Comparison of ENCODE assay signal across 17 cellular contexts in the genomic region with DNA sequence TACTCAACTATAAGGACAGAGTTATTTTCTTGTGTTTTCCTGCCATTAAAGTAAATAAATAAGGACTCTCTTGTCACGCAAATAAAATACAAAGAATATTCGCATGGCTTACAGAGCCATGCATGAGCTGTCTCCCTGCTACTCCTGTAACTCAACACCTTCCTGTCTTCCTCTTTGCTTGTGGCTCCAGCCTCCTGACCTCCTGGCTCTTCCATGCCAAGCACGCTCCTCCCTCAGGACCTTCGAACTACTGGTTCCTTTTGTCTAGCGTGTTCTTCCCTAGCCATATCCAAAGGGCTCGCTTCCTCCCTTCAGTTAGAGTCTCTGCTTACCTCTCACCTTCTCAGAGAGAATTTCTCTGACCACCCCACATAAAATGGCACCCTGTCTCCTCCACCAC.
DNase-seq lines count a peak whose midpoint lies in the region; ATAC-seq and TF ChIP-seq lines count a peak whose summit lies in the region.
"Had no signal": no experiment of that assay in that cellular context is flagged by ENCODE, and none has a peak within 500 bp of the region (broad histone marks: within the 10 kb centered on the region; RNA-seq: fewer than 3 reads in every experiment).

No MANE protein-coding gene starts in this region.

- intact Hi-C loops in activated CD4-positive, alpha-beta T cell treated with anti-CD3 and anti-CD28 coated beads, Interleukin-2, amount 10 ng/mL, durations not matched to agents 24 days and 14 days (cut with micrococcal nuclease) = no loop called here

- POLR2A ChIA-PET in WTC11 (lab: Charles Lee) = no interaction called here

- peaks cover 4% of the 10 kb centered on the region for H3K27me3 Mint-ChIP-seq in activated CD4-positive, alpha-beta T cell treated with anti-CD3 and anti-CD28 coated beads, Interleukin-2, amount 10 ng/mL, durations not matched to agents 24 days and 14 days
- H3K27me3 Mint-ChIP-seq in WTC11 (ENCODE audit: low read depth) = no peaks in the 10 kb centered on the region
- no peaks in the 10 kb centered on the region for H3K27me3 Mint-ChIP-seq in activated T-cell treated with anti-CD3 and anti-CD28 coated beads, Interleukin-2, amount 50 U/mL, for 4 hours (ENCODE audit: low read depth)

- DNase-seq in activated CD4-positive, alpha-beta T cell treated with anti-CD3 and anti-CD28 coated beads, Interleukin-2, amount 10 ng/mL, durations not matched to agents 24 days and 14 days = peak; percentile 34
- DNase-seq in activated CD4-positive, alpha-beta T cell treated with anti-CD3 and anti-CD28 coated beads, Interleukin-2, amount 50 U/mL, for 48 hours = no peak
- DNase-seq in WTC11 (ENCODE audit: low spot score) (no peak), left kidney (ENCODE audit: low read depth, low spot score) (peak; percentile 69), Peyer's patch (no peak), hippocampal formation (lab: John Stamatoyannopoulos, UW) (no peak)
- DNase-seq in activated T-cell treated with anti-CD3 and anti-CD28 coated beads, Interleukin-2, amount 50 U/mL, for 4 hours = no peak
- DNase-seq: Caco-2; CD4-positive, CD25-positive, alpha-beta regulatory T cell; CD8-positive, alpha-beta T cell; DMS153; DND-41 had no signal

- CTCF ChIA-PET in WTC11 (lab: Charles Lee) = interaction anchor here (1.9 kb wide), 1 partner anchor 17 kb away, joined by 5 read pairs; no protein-coding TSS in a partner anchor

- peak; percentile 59; the same call in 1 of the 2 replicates for ATAC-seq in WTC11
- ATAC-seq in activated T-cell treated with anti-CD3 and anti-CD28 coated beads, Interleukin-2, amount 50 U/mL, for 4 hours = no peak
- ATAC-seq: CD8-positive, alpha-beta T cell had no signal

- H3K4me3 ChIP-seq in Peyer's patch = no peak overlapping the region
- H3K4me3 ChIP-seq: BLaER1, HAP-1 had no signal

- H3K4me1 Mint-ChIP-seq in activated CD4-positive, alpha-beta T cell treated with anti-CD3 and anti-CD28 coated beads, Interleukin-2, amount 10 ng/mL, durations not matched to agents 24 days and 14 days = no peaks in the 10 kb centered on the region
- peaks cover 13% of the 10 kb centered on the region for H3K4me1 Mint-ChIP-seq in WTC11
- no peaks in the 10 kb centered on the region for H3K4me1 Mint-ChIP-seq in activated T-cell treated with anti-CD3 and anti-CD28 coated beads, Interleukin-2, amount 50 U/mL, for 4 hours (ENCODE audit: low read depth)
- H3K4me1 Mint-ChIP-seq: B cell; CD4-positive, CD25-positive, alpha-beta regulatory T cell had no signal

- H3K27ac Mint-ChIP-seq in activated CD4-positive, alpha-beta T cell treated with anti-CD3 and anti-CD28 coated beads, Interleukin-2, amount 10 ng/mL, durations not matched to agents 24 days and 14 days = no peak overlapping the region
- peak overlapping the region; percentile 77; the same call in 1 of the 2 replicates for H3K27ac Mint-ChIP-seq in WTC11
- H3K27ac Mint-ChIP-seq: B cell; CD4-positive, CD25-positive, alpha-beta regulatory T cell; CD8-positive, alpha-beta T cell had no signal

- no peaks in the 10 kb centered on the region for H3K27me3 ChIP-seq in Peyer's patch
- H3K27me3 ChIP-seq: BLaER1 had no signal

- H3K4me1 ChIP-seq in Peyer's patch = no peaks in the 10 kb centered on the region
- H3K4me1 ChIP-seq: BLaER1, Caco-2, HAP-1 had no signal

- TF ChIP-seq CTCF in WTC11 (IDR thresholded peaks at IDR 0.05) = no peak
- TF ChIP-seq CTCF in Peyer's patch (IDR thresholded peaks at IDR 0.05) = no peak

- no peak overlapping the region for H3K27ac ChIP-seq in Peyer's patch
- H3K27ac ChIP-seq: 22Rv1, BLaER1, C4-2B had no signal

- no peaks in the 10 kb centered on the region for H3K36me3 Mint-ChIP-seq in activated CD4-positive, alpha-beta T cell treated with anti-CD3 and anti-CD28 coated beads, Interleukin-2, amount 10 ng/mL, durations not matched to agents 24 days and 14 days (ENCODE audit: low read depth)
- H3K36me3 Mint-ChIP-seq in WTC11 = peaks cover 2% of the 10 kb centered on the region; the same call in 1 of the 2 replicates
- no peaks in the 10 kb centered on the region for H3K36me3 Mint-ChIP-seq in activated T-cell treated with anti-CD3 and anti-CD28 coated beads, Interleukin-2, amount 50 U/mL, for 4 hours (ENCODE audit: insufficient read depth)
- H3K36me3 Mint-ChIP-seq: CD4-positive, CD25-positive, alpha-beta regulatory T cell; CD8-positive, alpha-beta T cell had no signal

- no peaks in the 10 kb centered on the region for H3K9me3 ChIP-seq in Peyer's patch
- H3K9me3 ChIP-seq: BLaER1, Caco-2, HAP-1 had no signal

- H3K9me3 Mint-ChIP-seq in activated CD4-positive, alpha-beta T cell treated with anti-CD3 and anti-CD28 coated beads, Interleukin-2, amount 10 ng/mL, durations not matched to agents 24 days and 14 days = no peaks in the 10 kb centered on the region
- peaks cover 33% of the 10 kb centered on the region for H3K9me3 Mint-ChIP-seq in WTC11
- H3K9me3 Mint-ChIP-seq in activated T-cell treated with anti-CD3 and anti-CD28 coated beads, Interleukin-2, amount 50 U/mL, for 4 hours = no peaks in the 10 kb centered on the region
- H3K9me3 Mint-ChIP-seq: CD4-positive, CD25-positive, alpha-beta regulatory T cell; CD8-positive, alpha-beta T cell had no signal

- TF ChIP-seq POLR2A in Peyer's patch (IDR thresholded peaks at IDR 0.05) = no peak

- H3K36me3 ChIP-seq in Peyer's patch = no peaks in the 10 kb centered on the region
- H3K36me3 ChIP-seq: BLaER1, HAP-1 had no signal

- no peak overlapping the region for H3K4me3 Mint-ChIP-seq in activated CD4-positive, alpha-beta T cell treated with anti-CD3 and anti-CD28 coated beads, Interleukin-2, amount 10 ng/mL, durations not matched to agents 24 days and 14 days
- no peak overlapping the region for H3K4me3 Mint-ChIP-seq in WTC11
- no peak overlapping the region for H3K4me3 Mint-ChIP-seq in activated T-cell treated with anti-CD3 and anti-CD28 coated beads, Interleukin-2, amount 50 U/mL, for 4 hours
- H3K4me3 Mint-ChIP-seq: B cell; CD4-positive, CD25-positive, alpha-beta regulatory T cell; CD8-positive, alpha-beta T cell had no signal

TF ChIP-seq in WTC11, 78 proteins besides CTCF, POLR2A, EP300 and RAD21:
- TF ChIP-seq ZNF425 (CRISPR knock-in tag; conservative IDR thresholded peaks at IDR 0.05) (no peak), GRHL2 (CRISPR knock-in tag; IDR thresholded peaks at IDR 0.05; ENCODE audit: insufficient replicate concordance, severe bottlenecking) (no peak), GABPB1 (CRISPR knock-in tag; IDR thresholded peaks at IDR 0.05) (no peak), ETV6 (CRISPR knock-in tag; IDR thresholded peaks at IDR 0.05) (no peak)
- TF ChIP-seq, protein P1, sequence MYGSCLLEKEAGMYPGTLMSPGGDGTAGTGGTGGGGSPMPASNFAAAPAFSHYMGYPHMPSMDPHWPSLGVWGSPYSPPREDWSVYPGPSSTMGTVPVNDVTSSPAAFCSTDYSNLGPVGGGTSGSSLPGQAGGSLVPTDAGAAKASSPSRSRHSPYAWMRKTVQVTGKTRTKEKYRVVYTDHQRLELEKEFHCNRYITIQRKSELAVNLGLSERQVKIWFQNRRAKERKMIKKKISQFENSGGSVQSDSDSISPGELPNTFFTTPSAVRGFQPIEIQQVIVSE (CRISPR knock-in tag; IDR thresholded peaks at IDR 0.05; ENCODE audit: borderline replicate concordance) = no peak
- TF ChIP-seq, protein P2, sequence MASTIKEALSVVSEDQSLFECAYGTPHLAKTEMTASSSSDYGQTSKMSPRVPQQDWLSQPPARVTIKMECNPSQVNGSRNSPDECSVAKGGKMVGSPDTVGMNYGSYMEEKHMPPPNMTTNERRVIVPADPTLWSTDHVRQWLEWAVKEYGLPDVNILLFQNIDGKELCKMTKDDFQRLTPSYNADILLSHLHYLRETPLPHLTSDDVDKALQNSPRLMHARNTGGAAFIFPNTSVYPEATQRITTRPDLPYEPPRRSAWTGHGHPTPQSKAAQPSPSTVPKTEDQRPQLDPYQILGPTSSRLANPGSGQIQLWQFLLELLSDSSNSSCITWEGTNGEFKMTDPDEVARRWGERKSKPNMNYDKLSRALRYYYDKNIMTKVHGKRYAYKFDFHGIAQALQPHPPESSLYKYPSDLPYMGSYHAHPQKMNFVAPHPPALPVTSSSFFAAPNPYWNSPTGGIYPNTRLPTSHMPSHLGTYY (CRISPR knock-in tag; IDR thresholded peaks at IDR 0.05) = no peak
TF ChIP-seq in WTC11: peak in this region for 0.

Comparison
In these comparisons a context has a peak if more than half of its experiments do, and no peak if none do; other contexts are left out.
1. DNase-seq: peak in activated CD4-positive, alpha-beta T cell treated with anti-CD3 and anti-CD28 coated beads, Interleukin-2, amount 10 ng/mL, durations not matched to agents 24 days and 14 days (single experiment) and left kidney (single experiment); none in activated CD4-positive, alpha-beta T cell treated with anti-CD3 and anti-CD28 coated beads, Interleukin-2, amount 50 U/mL, for 48 hours (0 of 2), WTC11 (single experiment), activated T-cell treated with anti-CD3 and anti-CD28 coated beads, Interleukin-2, amount 50 U/mL, for 4 hours (single experiment), Peyer's patch (0 of 3) and hippocampal formation (0 of 2).